ENCODE assay signal across 27 cellular contexts in genomic region chr16:3988824-3989223, GRCh38.
"Had no signal": no experiment of that assay in that cellular context is flagged by ENCODE, and none has a peak within 500 bp of the region (broad histone marks: within the 10 kb centered on the region; RNA-seq: fewer than 3 reads in every experiment).

No MANE protein-coding gene starts in this region.

- H3K27ac Mint-ChIP-seq: endodermal cell; mesothelial cell of epicardium; naive B cell; natural killer cell treated with Interleukin-12 subunit alpha and Interleukin-12 subunit beta and Interleukin-15 and Interleukin-18, amount 100 ng/mL, for 72 hours had no signal

- H3K4me1 Mint-ChIP-seq: endodermal cell; mesothelial cell of epicardium; neural crest cell; stimulated activated effector memory CD8-positive, alpha-beta T cell treated with anti-CD3 and anti-CD28 coated beads, Interleukin-12 subunit alpha, Interleukin-12 subunit beta, amount 100 ng/mL, for 72 hours had no signal

- H3K4me3 Mint-ChIP-seq: endodermal cell; mesothelial cell of epicardium; naive B cell; natural killer cell treated with Interleukin-12 subunit alpha and Interleukin-12 subunit beta and Interleukin-15 and Interleukin-18, amount 100 ng/mL, for 72 hours; neural crest cell; stimulated activated effector memory CD8-positive, alpha-beta T cell treated with anti-CD3 and anti-CD28 coated beads, Interleukin-12 subunit alpha, Interleukin-12 subunit beta, amount 100 ng/mL, for 72 hours had no signal

- H3K4me1 ChIP-seq: gastrocnemius medialis, heart left ventricle, psoas muscle, sigmoid colon, stomach, thyroid gland had no signal

- H3K4me2 ChIP-seq: hepatocyte had no signal

- H3K36me3 ChIP-seq: neutrophil had no signal

- H3K4me3 ChIP-seq: gastrocnemius medialis, heart left ventricle, hepatocyte, mucosa of descending colon, psoas muscle, sigmoid colon, stomach, thyroid gland had no signal

- H3K79me2 ChIP-seq: hepatocyte had no signal

- H3K9me3 ChIP-seq: gastrocnemius medialis, heart left ventricle, mucosa of descending colon, neutrophil, psoas muscle, sigmoid colon, stomach, thyroid gland had no signal

- H3K27me3 Mint-ChIP-seq: naive B cell; natural killer cell treated with Interleukin-12 subunit alpha and Interleukin-12 subunit beta and Interleukin-15 and Interleukin-18, amount 100 ng/mL, for 72 hours had no signal

- H3K9me3 Mint-ChIP-seq: endodermal cell; mesothelial cell of epicardium; naive B cell; natural killer cell treated with Interleukin-12 subunit alpha and Interleukin-12 subunit beta and Interleukin-15 and Interleukin-18, amount 100 ng/mL, for 72 hours; neural crest cell; stimulated activated effector memory CD8-positive, alpha-beta T cell treated with anti-CD3 and anti-CD28 coated beads, Interleukin-12 subunit alpha, Interleukin-12 subunit beta, amount 100 ng/mL, for 72 hours had no signal

- DNase-seq: cortex of kidney; effector CD8-positive, alpha-beta T cell; endodermal cell; foreskin fibroblast; gastrocnemius medialis; heart left ventricle; mesenchymal stem cell; mucosa of descending colon; naive B cell; psoas muscle; sigmoid colon; stimulated activated CD4-positive, alpha-beta T cell treated with anti-CD3 and anti-CD28 coated beads, Interleukin-2, amount 100 ng/mL, for 24 hours; stimulated activated CD4-positive, alpha-beta T cell treated with anti-CD3 and anti-CD28 coated beads, Interleukin-4, amount 100 ng/mL, for 24 hours; stimulated activated naive CD4-positive, alpha-beta T cell treated with Interleukin-2 at 50 U/mL for 16 hours; stomach; thyroid gland; trophoblast cell had no signal

- H3K27ac ChIP-seq: epithelial cell of prostate, gastrocnemius medialis, heart left ventricle, hepatocyte, neutrophil, psoas muscle, sigmoid colon, stomach, thyroid gland had no signal

- ATAC-seq: esophagus mucosa; gastrocnemius medialis; heart left ventricle; left lobe of liver; mucosa of descending colon; natural killer cell treated with Interleukin-12 subunit alpha and Interleukin-12 subunit beta and Interleukin-15 and Interleukin-18, amount 100 ng/mL, for 72 hours; psoas muscle; right cardiac atrium; stimulated activated effector memory CD8-positive, alpha-beta T cell treated with anti-CD3 and anti-CD28 coated beads, Interleukin-12 subunit alpha, Interleukin-12 subunit beta, amount 100 ng/mL, for 72 hours had no signal

- H3K36me3 Mint-ChIP-seq: mesothelial cell of epicardium; naive B cell; natural killer cell treated with Interleukin-12 subunit alpha and Interleukin-12 subunit beta and Interleukin-15 and Interleukin-18, amount 100 ng/mL, for 72 hours had no signal

- H2AFZ ChIP-seq: hepatocyte had no signal

- H3K27me3 ChIP-seq: gastrocnemius medialis, heart left ventricle, hepatocyte, sigmoid colon, stomach, thyroid gland had no signal
